Comparison of ENCODE assay signal across 8 cellular contexts in the genomic region with DNA sequence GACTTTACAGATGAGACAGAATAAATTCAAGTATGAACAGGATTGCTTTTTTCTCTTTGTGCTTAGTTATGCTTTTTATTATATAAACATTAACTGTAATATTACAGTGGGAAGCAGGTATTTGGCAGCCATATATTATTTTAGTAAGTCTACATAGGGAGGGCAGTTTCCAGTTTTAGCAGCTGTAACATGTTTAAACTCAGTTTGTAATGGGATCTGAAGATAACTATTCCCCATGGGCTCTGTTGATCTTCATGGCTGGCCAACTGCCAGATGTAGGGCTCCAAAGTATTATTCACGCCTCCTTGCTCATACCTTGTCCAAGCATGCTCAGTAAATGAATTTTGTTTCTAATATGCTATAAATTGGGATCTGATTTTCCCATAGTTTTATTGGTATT.
DNase-seq lines count a peak whose midpoint lies in the region; ATAC-seq and TF ChIP-seq lines count a peak whose summit lies in the region.

No MANE protein-coding gene starts in this region.

- DNase-seq in stimulated activated naive CD8-positive, alpha-beta T cell treated with anti-CD3 and anti-CD28 coated beads, Interleukin-15, Interleukin-2, amounts not matched to agents 100 U/mL and 50 U/mL, for 24 hours: no peak
- DNase-seq in heart right ventricle: peak; percentile 42 to 81
- DNase-seq in stimulated activated effector memory CD8-positive, alpha-beta T cell treated with anti-CD3 and anti-CD28 coated beads, Interleukin-12 subunit alpha, Interleukin-12 subunit beta, amount 100 ng/mL, for 72 hours (ENCODE audit: low spot score in 2 of 2): peak in 1 of 2 donors; percentile 36
- no peak for DNase-seq in activated CD8-positive, alpha-beta memory T cell treated with anti-CD3 and anti-CD28 coated beads for 24 hours
- DNase-seq in activated CD4-positive, alpha-beta T cell treated with anti-CD3 and anti-CD28 coated beads, Interleukin-2, amount 50 U/mL, for 4 hours: no peak

- H3K4me1 Mint-ChIP-seq in stimulated activated naive CD8-positive, alpha-beta T cell treated with anti-CD3 and anti-CD28 coated beads, Interleukin-15, Interleukin-2, amounts not matched to agents 100 ng/mL and 50 ng/mL, for 24 hours (ENCODE audit: low read depth): peaks cover 85% of the 10 kb centered on the region
- H3K4me1 Mint-ChIP-seq in stimulated activated effector memory CD8-positive, alpha-beta T cell treated with anti-CD3 and anti-CD28 coated beads, Interleukin-12 subunit alpha, Interleukin-12 subunit beta, amount 100 ng/mL, for 72 hours: peaks cover 46% of the 10 kb centered on the region

- ATAC-seq in stimulated activated naive CD8-positive, alpha-beta T cell treated with anti-CD3 and anti-CD28 coated beads, Interleukin-15, Interleukin-2, amounts not matched to agents 100 U/mL and 50 U/mL, for 24 hours: no peak
- ATAC-seq in heart right ventricle (peak; percentile 65 to 85 (median 80)), GM21515 (IDR thresholded peaks at IDR 0.05; ENCODE audit: unreplicated experiment) (no peak)
- ATAC-seq in stimulated activated effector memory CD8-positive, alpha-beta T cell treated with anti-CD3 and anti-CD28 coated beads, Interleukin-12 subunit alpha, Interleukin-12 subunit beta, amount 100 ng/mL, for 72 hours: no peak

- intact Hi-C loops in heart right ventricle (cut with DNase I): loop anchor here in 6 of 10 donors (2.0 to 5.0 kb wide), 3 partner anchors 35 to 182 kb away; a partner anchor contains a TSS

- peak overlapping the region; percentile 78 for H3K4me3 Mint-ChIP-seq in stimulated activated naive CD8-positive, alpha-beta T cell treated with anti-CD3 and anti-CD28 coated beads, Interleukin-15, Interleukin-2, amounts not matched to agents 100 ng/mL and 50 ng/mL, for 24 hours
- H3K4me3 Mint-ChIP-seq in stimulated activated effector memory CD8-positive, alpha-beta T cell treated with anti-CD3 and anti-CD28 coated beads, Interleukin-12 subunit alpha, Interleukin-12 subunit beta, amount 100 ng/mL, for 72 hours: peak overlapping the region; percentile 38

- peaks cover 3% of the 10 kb centered on the region for H3K9me3 Mint-ChIP-seq in stimulated activated naive CD8-positive, alpha-beta T cell treated with anti-CD3 and anti-CD28 coated beads, Interleukin-15, Interleukin-2, amounts not matched to agents 100 ng/mL and 50 ng/mL, for 24 hours
- no peaks in the 10 kb centered on the region for H3K9me3 Mint-ChIP-seq in stimulated activated effector memory CD8-positive, alpha-beta T cell treated with anti-CD3 and anti-CD28 coated beads, Interleukin-12 subunit alpha, Interleukin-12 subunit beta, amount 100 ng/mL, for 72 hours

- H3K36me3 ChIP-seq in heart right ventricle: peaks cover 0 to 51% (median 21%) of the 10 kb centered on the region in 9 donors

- peak overlapping the region; percentile 96 for H3K27ac Mint-ChIP-seq in stimulated activated naive CD8-positive, alpha-beta T cell treated with anti-CD3 and anti-CD28 coated beads, Interleukin-15, Interleukin-2, amounts not matched to agents 100 ng/mL and 50 ng/mL, for 24 hours
- H3K27ac Mint-ChIP-seq in stimulated activated effector memory CD8-positive, alpha-beta T cell treated with anti-CD3 and anti-CD28 coated beads, Interleukin-12 subunit alpha, Interleukin-12 subunit beta, amount 100 ng/mL, for 72 hours: peak overlapping the region; percentile 81

- TF ChIP-seq CTCF in VCaP (conservative IDR thresholded peaks at IDR 0.05) (no peak), heart right ventricle (IDR thresholded peaks at IDR 0.05) (no peak)

- peaks cover 18 to 62% (median 55%) of the 10 kb centered on the region in 9 donors for H3K4me1 ChIP-seq in heart right ventricle

- H3K27me3 Mint-ChIP-seq in stimulated activated naive CD8-positive, alpha-beta T cell treated with anti-CD3 and anti-CD28 coated beads, Interleukin-15, Interleukin-2, amounts not matched to agents 100 ng/mL and 50 ng/mL, for 24 hours: no peaks in the 10 kb centered on the region

- no peaks in the 10 kb centered on the region for H3K9me3 ChIP-seq in heart right ventricle

- peak overlapping the region in 3 of 10 donors; percentile 1 to 27 (median 20) for H3K4me3 ChIP-seq in heart right ventricle

- H3K36me3 Mint-ChIP-seq in stimulated activated naive CD8-positive, alpha-beta T cell treated with anti-CD3 and anti-CD28 coated beads, Interleukin-15, Interleukin-2, amounts not matched to agents 100 ng/mL and 50 ng/mL, for 24 hours (ENCODE audit: low read depth): peaks cover 73% of the 10 kb centered on the region
- H3K36me3 Mint-ChIP-seq in stimulated activated effector memory CD8-positive, alpha-beta T cell treated with anti-CD3 and anti-CD28 coated beads, Interleukin-12 subunit alpha, Interleukin-12 subunit beta, amount 100 ng/mL, for 72 hours: peaks cover 100% of the 10 kb centered on the region

- no peaks in the 10 kb centered on the region for H3K27me3 ChIP-seq in heart right ventricle

- H3K27ac ChIP-seq in VCaP (0 out of 2 replicates have a peak overlapping the region, but pooled peaks have one; percentile 51), heart right ventricle (peak overlapping the region; percentile 63 to 93 (median 88))

- WGBS in heart right ventricle, 2 donors: 13 to 18% methylated on average over 1 of the region's 1 CpG

Comparison
In these comparisons a context has a peak if more than half of its experiments do, and no peak if none do; other contexts are left out.
1. ATAC-seq: peak in heart right ventricle (8 of 8); none in stimulated activated naive CD8-positive, alpha-beta T cell treated with anti-CD3 and anti-CD28 coated beads, Interleukin-15, Interleukin-2, amounts not matched to agents 100 U/mL and 50 U/mL, for 24 hours (single experiment), stimulated activated effector memory CD8-positive, alpha-beta T cell treated with anti-CD3 and anti-CD28 coated beads, Interleukin-12 subunit alpha, Interleukin-12 subunit beta, amount 100 ng/mL, for 72 hours (single experiment) and GM21515 (single experiment).
2. DNase-seq: peak in heart right ventricle (2 of 2); none in stimulated activated naive CD8-positive, alpha-beta T cell treated with anti-CD3 and anti-CD28 coated beads, Interleukin-15, Interleukin-2, amounts not matched to agents 100 U/mL and 50 U/mL, for 24 hours (single experiment), activated CD8-positive, alpha-beta memory T cell treated with anti-CD3 and anti-CD28 coated beads for 24 hours (single experiment) and activated CD4-positive, alpha-beta T cell treated with anti-CD3 and anti-CD28 coated beads, Interleukin-2, amount 50 U/mL, for 4 hours (0 of 2).